Comparison of ENCODE assay signal across 16 cellular contexts in the genomic region with DNA sequence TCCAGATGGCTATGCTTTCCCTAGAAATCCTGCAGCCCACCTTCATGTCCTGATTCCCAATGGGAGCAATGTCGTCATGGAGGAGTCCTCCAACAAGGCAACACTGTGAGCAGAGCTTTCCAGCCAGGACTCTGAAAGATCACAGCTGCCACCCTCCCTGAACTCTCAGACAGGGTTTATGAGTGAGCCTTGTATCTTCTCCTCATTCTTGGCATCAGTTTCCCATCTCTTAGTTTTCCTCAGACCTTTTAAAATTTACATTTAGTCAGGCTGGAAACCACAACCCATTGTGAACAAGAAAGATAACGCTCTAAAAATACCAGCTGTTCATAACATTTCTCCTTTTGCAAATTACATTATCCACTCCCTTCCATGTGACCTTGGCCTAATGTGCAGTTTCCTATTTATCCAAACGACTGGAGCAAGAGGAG. TPM values are rescaled to one million over a fixed set of nuclear protein-coding genes. Genes with fewer than 3 reads are reported as not detected.
DNase-seq lines count a peak whose midpoint lies in the region; ATAC-seq and FAIRE-seq lines count a peak whose summit lies in the region.
"Had no signal": no experiment of that assay in that cellular context is flagged by ENCODE, and none has a peak within 500 bp of the region (broad histone marks: within the 10 kb centered on the region; RNA-seq: fewer than 3 reads in every experiment).

No MANE protein-coding gene starts in this region.

- no peaks in the 10 kb centered on the region for H3K27me3 ChIP-seq in adipocyte (replicated peaks; ENCODE audit: control insufficient read depth, insufficient read depth, low read length)
- H3K27me3 ChIP-seq: tibial nerve had no signal

- no peaks in the 10 kb centered on the region for H3K9me3 ChIP-seq in adipocyte (ENCODE audit: control insufficient read depth, low read length)
- H3K9me3 ChIP-seq: SK-N-SH, tibial nerve had no signal

- peaks cover 18% of the 10 kb centered on the region for H3K4me1 ChIP-seq in adipocyte (ENCODE audit: control insufficient read depth, insufficient read depth, low read length)

- DNase-seq in EH (ENCODE audit: low read depth) (peak; percentile 65), adipocyte (ENCODE audit: low read depth) (peak; percentile 56), fibroblast of peridontal ligament (ENCODE audit: extremely low read depth) (peak; percentile 73), pulmonary artery endothelial cell (ENCODE audit: low read depth, low spot score) (peak; percentile 51), HTR-8/SVneo (ENCODE audit: insufficient read length, low spot score) (no peak), activated T-cell treated with anti-CD3 and anti-CD28 coated beads for 4 hours (no peak), MV-4-11 (lab: John Stamatoyannopoulos, UW) (no peak)
- DNase-seq: activated naive CD4-positive, alpha-beta T cell treated with Interleukin-2 at 50 U/mL for 16 hours; erythroblast; NCI-H2029; NK-92 treated with Interleukin-12 subunit alpha and Interleukin-12 subunit beta, amount 100 ng/mL, for 24 hours; SK-N-SH had no signal

- H3K4me3 ChIP-seq in adipocyte (ENCODE audit: low read length): no peak overlapping the region
- H3K4me3 ChIP-seq: tibial nerve had no signal

- no peak overlapping the region for H3K9ac ChIP-seq in adipocyte (ENCODE audit: low read length)
- H3K9ac ChIP-seq: SK-N-SH had no signal

- FAIRE-seq in HTR-8/SVneo (lab: Jason Lieb, UNC): no peak
- FAIRE-seq: H1 had no signal

- peaks cover 53% of the 10 kb centered on the region for H3K36me3 ChIP-seq in adipocyte (ENCODE audit: control insufficient read depth, insufficient read depth, low read length, severe bottlenecking)
- H3K36me3 ChIP-seq: tibial nerve had no signal

- no peak for ATAC-seq in HG02588 (IDR thresholded peaks at IDR 0.05; ENCODE audit: unreplicated experiment)

RNA-seq across cellular contexts. Expression of a gene that starts 15.6 kb away (rescaled TPM):
- total RNA-seq in pulmonary artery endothelial cell: 0.81 and 2.2 TPM in 2 replicates
- total RNA-seq: osteoblast had no signal

RNA-seq across cellular contexts. Expression of a gene that starts 43.1 kb away (rescaled TPM):
- 22.7 and 36.1 TPM in 2 replicates for total RNA-seq in pulmonary artery endothelial cell

Comparison
In these comparisons a context has a peak if more than half of its experiments do, and no peak if none do; other contexts are left out.
1. DNase-seq: peak in EH (single experiment), adipocyte (single experiment), fibroblast of peridontal ligament (single experiment) and pulmonary artery endothelial cell (single experiment); none in HTR-8/SVneo (single experiment), activated T-cell treated with anti-CD3 and anti-CD28 coated beads for 4 hours (single experiment) and MV-4-11 (single experiment).